ENCODE assay signal across 25 cellular contexts in genomic region chr18:3099327-3099726, GRCh38.
"Had no signal": no experiment of that assay in that cellular context is flagged by ENCODE, and none has a peak within 500 bp of the region (broad histone marks: within the 10 kb centered on the region; RNA-seq: fewer than 3 reads in every experiment).

No MANE protein-coding gene starts in this region.

- H3K27me3 ChIP-seq: gastroesophageal sphincter, heart left ventricle, hepatocyte had no signal

- H3K9me3 Mint-ChIP-seq: dendritic cell treated with granulocyte-macrophage colony-stimulating factor and Interleukin-4, amounts not matched to agents 40 ng/mL and 50 ng/mL, for 4 days; effector memory CD8-positive, alpha-beta T cell; endodermal cell; immature natural killer cell; mesothelial cell of epicardium had no signal

- H3K36me3 Mint-ChIP-seq: mesothelial cell of epicardium, naive B cell had no signal

- H3K4me3 ChIP-seq: gastroesophageal sphincter, heart left ventricle, hepatocyte, lower lobe of right lung, mucosa of descending colon had no signal

- H3K27me3 Mint-ChIP-seq: dendritic cell treated with granulocyte-macrophage colony-stimulating factor and Interleukin-4, amounts not matched to agents 40 ng/mL and 50 ng/mL, for 4 days; effector memory CD8-positive, alpha-beta T cell; naive B cell had no signal

- H3K36me3 ChIP-seq: lower lobe of right lung had no signal

- H3K27ac Mint-ChIP-seq: dendritic cell treated with granulocyte-macrophage colony-stimulating factor and Interleukin-4, amounts not matched to agents 40 ng/mL and 50 ng/mL, for 4 days; effector memory CD8-positive, alpha-beta T cell; endodermal cell; immature natural killer cell; mesothelial cell of epicardium; naive B cell had no signal

- H3K4me3 Mint-ChIP-seq: dendritic cell treated with granulocyte-macrophage colony-stimulating factor and Interleukin-4, amounts not matched to agents 40 ng/mL and 50 ng/mL, for 4 days; effector memory CD8-positive, alpha-beta T cell; endodermal cell; immature natural killer cell; mesothelial cell of epicardium; naive B cell had no signal

- DNase-seq: cortex of kidney; effector CD8-positive, alpha-beta T cell; effector memory CD8-positive, alpha-beta T cell; endodermal cell; erythroblast; foreskin keratinocyte; heart left ventricle; hypothalamus; immature natural killer cell; islet precursor cell; kidney; kidney glomerular epithelial cell; left colon; left ventricle myocardium superior; lower lobe of right lung; mesenchymal stem cell; mucosa of descending colon; naive B cell had no signal

- H3K9me3 ChIP-seq: gastroesophageal sphincter, heart left ventricle, lower lobe of right lung, mucosa of descending colon had no signal

- ATAC-seq: effector memory CD8-positive, alpha-beta T cell; esophagus mucosa; foreskin keratinocyte; gastroesophageal sphincter; heart left ventricle; left colon; left lobe of liver; left ventricle myocardium superior; lower lobe of right lung; mucosa of descending colon had no signal

- H3K27ac ChIP-seq: epithelial cell of prostate, foreskin keratinocyte, gastroesophageal sphincter, hepatocyte, lower lobe of right lung had no signal

- H3K4me1 ChIP-seq: foreskin keratinocyte, lower lobe of right lung had no signal
